In genomic region chr2:69386376-69386775, GRCh38 we compare ENCODE assay signal across 8 cellular contexts. TPM values are rescaled to one million over a fixed set of nuclear protein-coding genes. Genes with fewer than 3 reads are reported as not detected.
DNase-seq lines count a peak whose midpoint lies in the region; ATAC-seq and TF ChIP-seq lines count a peak whose summit lies in the region.

No MANE protein-coding gene starts in this region.

- POLR2A ChIA-PET in CD4-positive, alpha-beta T cell (lab: Charles Lee): interaction anchor here (0.9 to 2.8 kb wide), 2 partner anchors 8 to 51 kb away, joined by 3 to 21 read pairs; partner anchors contain the start of gene NFU1

- intact Hi-C loops in CD4-positive, alpha-beta T cell (cut with DNase I, micrococcal nuclease): loop anchor here in 1 of 2 experiments (5.0 to 10.0 kb wide), 4 partner anchors 258 to 1232 kb away; partner anchors contain the start of genes AAK1, GMCL1, PNO1 and SNRPG

- H3K9me3 ChIP-seq in CD4-positive, alpha-beta T cell (ENCODE audit: control insufficient read depth, low read length): no peaks in the 10 kb centered on the region
- H3K9me3 ChIP-seq in SJSA1 (replicated peaks): no peaks in the 10 kb centered on the region

- no peaks in the 10 kb centered on the region for H3K27me3 Mint-ChIP-seq in CD4-positive, alpha-beta T cell

- CTCF ChIA-PET in CD4-positive, alpha-beta T cell (lab: Charles Lee): interaction anchor here (1.1 kb wide), 1 partner anchor 11 kb away, joined by 3 read pairs; no protein-coding TSS in a partner anchor

- peak overlapping the region; percentile 79 for H3K27ac Mint-ChIP-seq in CD4-positive, alpha-beta T cell

- peak overlapping the region; percentile 89 for H3K4me3 Mint-ChIP-seq in CD4-positive, alpha-beta T cell

- ATAC-seq in CD4-positive, alpha-beta T cell (ENCODE audit: poor library complexity): no peak
- peak; percentile 14 for ATAC-seq in GM21528 (IDR thresholded peaks at IDR 0.05; ENCODE audit: low FRiP score, unreplicated experiment)
- ATAC-seq in GM21737 (IDR thresholded peaks at IDR 0.05; ENCODE audit: unreplicated experiment): no peak

- no peak for DNase-seq in CD4-positive, alpha-beta T cell
- DNase-seq in SJSA1 (ENCODE audit: low read depth in 1 of 2, low spot score in 2 of 2) (peak in 1 of 2 experiments; percentile 22), foreskin fibroblast (peak in 1 of 2 donors; percentile 15), AG08395 (ENCODE audit: low spot score) (no peak), hypothalamus (lab: John Stamatoyannopoulos, UW) (no peak)

- peaks cover 32% of the 10 kb centered on the region for H3K4me1 ChIP-seq in SJSA1 (replicated peaks)

- peaks cover 2% of the 10 kb centered on the region for H3K36me3 Mint-ChIP-seq in CD4-positive, alpha-beta T cell (ENCODE audit: low read depth)

- peak overlapping the region; percentile 58 for H3K27ac ChIP-seq in CD4-positive, alpha-beta T cell (ENCODE audit: low read depth, low read length)
- peak overlapping the region; percentile 80 for H3K27ac ChIP-seq in SJSA1
- H3K27ac ChIP-seq in skin epidermis: peak overlapping the region; percentile 57 to 96 (median 85)

- no peak for TF ChIP-seq CTCF in CD4-positive, alpha-beta T cell (IDR thresholded peaks at IDR 0.05)
- no peak for TF ChIP-seq CTCF in foreskin fibroblast (IDR thresholded peaks at IDR 0.05; ENCODE audit: low read depth, low read length)

- no peaks in the 10 kb centered on the region for H3K27me3 ChIP-seq in CD4-positive, alpha-beta T cell (ENCODE audit: control insufficient read depth, insufficient read depth, low read length)
- no peaks in the 10 kb centered on the region for H3K27me3 ChIP-seq in SJSA1 (replicated peaks)

- H3K4me1 Mint-ChIP-seq in CD4-positive, alpha-beta T cell (ENCODE audit: low read depth): peaks cover 51% of the 10 kb centered on the region

- no peaks in the 10 kb centered on the region for H3K9me3 Mint-ChIP-seq in CD4-positive, alpha-beta T cell

- H3K4me3 ChIP-seq in SJSA1 (peak overlapping the region; percentile 96), foreskin fibroblast (ENCODE audit: low read depth in 1 of 2, low read length in 2 of 2) (peak overlapping the region; percentile 81 to 90), skin epidermis (peak overlapping the region; percentile 83 to 99 (median 92))

- peaks cover 21% of the 10 kb centered on the region for H3K36me3 ChIP-seq in SJSA1

RNA-seq across cellular contexts. Expression of gene GFPT1, which starts 0.7 kb away (rescaled TPM):
- total RNA-seq in CD4-positive, alpha-beta T cell: 10 to 100 TPM; 17.6 to 18.3 TPM
- total RNA-seq in SJSA1 (2014; rRNA removed; shearing (Covaris generic)): 37.0 and 38.4 TPM in 2 replicates

RNA-seq across cellular contexts. Expression of gene NFU1, which starts 50.9 kb away (rescaled TPM):
- 10 to 100 TPM; 18.5 to 22.2 TPM for total RNA-seq in CD4-positive, alpha-beta T cell
- total RNA-seq in SJSA1 (2014; rRNA removed; shearing (Covaris generic)): 51.2 and 140 TPM in 2 replicates
